ENCODE assay signal across 21 cellular contexts in the genomic region with DNA sequence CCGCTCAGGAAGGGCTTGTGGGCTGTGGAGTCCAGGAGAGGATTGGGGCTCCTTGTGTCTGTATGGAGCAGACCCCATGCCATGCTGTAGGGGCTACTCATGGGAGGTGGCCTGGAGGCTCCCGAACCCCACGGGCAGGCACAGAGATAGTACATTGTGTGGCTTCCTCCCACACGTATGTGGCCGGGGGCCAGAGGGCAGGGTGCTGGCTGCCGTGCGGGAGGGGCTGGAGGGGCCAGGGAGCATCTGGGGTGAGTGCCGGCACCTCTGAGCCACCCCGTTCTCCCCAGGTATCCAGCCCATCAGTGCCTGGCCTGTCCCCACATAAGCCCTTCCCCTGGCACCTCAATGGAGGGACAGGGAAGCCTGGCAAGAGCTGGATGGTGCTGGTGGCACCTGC. TPM values are rescaled to one million over a fixed set of nuclear protein-coding genes. Genes with fewer than 3 reads are reported as not detected.
"Had no signal": no experiment of that assay in that cellular context is flagged by ENCODE, and none has a peak within 500 bp of the region (broad histone marks: within the 10 kb centered on the region; RNA-seq: fewer than 3 reads in every experiment).

No MANE protein-coding gene starts in this region.

- H3K27ac ChIP-seq: HL-60, RWPE1, SJCRH30 had no signal

- H3K36me3 ChIP-seq: MG63, SJCRH30 had no signal

- H3K27me3 ChIP-seq: MG63 had no signal

- H3K4me1 ChIP-seq: SJCRH30 had no signal

- DNase-seq: Karpas-422, KG1, MG63, NCI-H1092, NCI-H1436, NCI-H187, NCI-H2029, NCI-H2081 treated with DMSO at 0.1 percent for 48 hours, NCI-H2171, NCI-H226, NCI-H446, NCI-H510A, NCI-H524 treated with DMSO at 0.1 percent for 48 hours, NCI-H69, NCI-H774, SHP77 treated with DMSO at 0.1 percent for 48 hours, SJCRH30, T-helper 1 cell had no signal

- H3K9me3 ChIP-seq: MG63, SJCRH30 had no signal

- H3K4me3 ChIP-seq: MG63, SJCRH30 had no signal

RNA-seq across cellular contexts. Expression of a gene that starts 7.6 kb away (rescaled TPM):
- total RNA-seq: Right ventricle myocardium inferior, SJCRH30 had no signal

RNA-seq across cellular contexts. Expression of a gene that starts 56.0 kb away (rescaled TPM):
- total RNA-seq: SJCRH30 had no signal
